Comparison of ENCODE assay signal across 8 cellular contexts in the genomic region with DNA sequence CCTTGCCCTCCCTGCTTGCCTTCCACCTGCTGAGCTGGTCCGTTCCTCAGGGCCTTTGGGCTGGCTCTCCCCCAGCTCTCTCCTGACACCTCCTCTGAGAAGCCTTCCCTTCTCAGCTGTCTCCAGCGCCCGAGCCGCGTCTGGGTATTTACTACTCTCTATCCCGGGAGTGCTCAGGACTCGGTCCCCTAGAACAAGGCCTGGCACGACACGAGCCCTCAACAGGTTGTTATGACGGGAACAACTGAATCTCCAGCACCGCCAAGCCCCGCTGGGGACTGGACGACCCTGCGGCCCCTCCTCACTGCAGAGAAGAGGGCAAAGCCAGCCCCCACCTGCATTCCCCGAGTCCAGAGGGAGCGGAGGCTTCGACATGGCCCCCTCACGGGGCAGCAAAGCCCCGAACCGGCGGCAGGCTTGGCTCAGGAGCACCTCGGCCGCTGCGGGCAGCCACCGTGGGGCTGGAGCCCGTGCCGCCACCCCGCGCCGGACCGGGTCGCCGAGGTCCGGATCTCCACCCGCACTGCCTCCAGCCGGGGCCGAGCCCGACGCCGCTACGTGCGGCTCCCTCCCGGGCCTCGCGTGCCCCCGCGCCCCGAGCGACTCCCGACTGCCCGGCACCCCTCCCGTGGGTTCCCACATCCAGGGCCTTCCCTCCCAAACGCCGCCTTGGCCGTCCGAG. TPM values are rescaled to one million over a fixed set of nuclear protein-coding genes. Genes with fewer than 3 reads are reported as not detected.
A peak's percentile ranks its signal among the peaks of the same experiment; 100 is the strongest.
DNase-seq lines count a peak whose midpoint lies in the region; ATAC-seq and TF ChIP-seq lines count a peak whose summit lies in the region.

No MANE protein-coding gene starts in this region.

- H3K27me3 ChIP-seq in CD8-positive, alpha-beta memory T cell (ENCODE audit: insufficient read depth, low read length, poor library complexity, severe bottlenecking), result no peaks in the 10 kb centered on the region
- H3K27me3 ChIP-seq in OCI-LY1 (ENCODE audit: insufficient read depth, low read length), result no peaks in the 10 kb centered on the region

- intact Hi-C loops in lower leg skin (cut with DNase I; ENCODE audit: low total_unique reads), result no loop called here

- no peaks in the 10 kb centered on the region for H3F3A ChIP-seq in OCI-LY1 (ENCODE audit: insufficient read depth, low read length)

- no peaks in the 10 kb centered on the region for H3K9me3 ChIP-seq in CD8-positive, alpha-beta memory T cell (ENCODE audit: low read length)
- H3K9me3 ChIP-seq in OCI-LY1 (ENCODE audit: low read length), result no peaks in the 10 kb centered on the region

- H3K79me2 ChIP-seq in OCI-LY1 (ENCODE audit: insufficient read depth, low read length), result 0 out of 2 replicates have a peak, but pooled peaks cover 3% of the 10 kb centered on the region

- peak overlapping the region; percentile 84 to 99 (median 97) for H3K4me3 Mint-ChIP-seq in CD8-positive, alpha-beta memory T cell
- peak overlapping the region; percentile 92 for H3K4me3 Mint-ChIP-seq in chondrocyte (ENCODE audit: unreplicated experiment)

- peak overlapping the region; percentile 69 for H3K4me3 ChIP-seq in CD8-positive, alpha-beta memory T cell (ENCODE audit: low read length)
- peak overlapping the region; percentile 92 for H3K4me3 ChIP-seq in OCI-LY1 (ENCODE audit: low read depth, low read length, poor library complexity, severe bottlenecking)
- peak overlapping the region; percentile 87 for H3K4me3 ChIP-seq in lower leg skin (ENCODE audit: low read depth, poor library complexity, severe bottlenecking)

- H3K27ac Mint-ChIP-seq in CD8-positive, alpha-beta memory T cell, result peak overlapping the region; percentile 23 to 96 (median 70)
- H3K27ac Mint-ChIP-seq in chondrocyte (ENCODE audit: unreplicated experiment), result peak overlapping the region; percentile 95

- WGBS in lower leg skin, 2 donors, result 0% methylated on average over 9 to 30 of the region's 56 CpGs

- peak in 2 of 5 donors; percentile 11 to 23 for DNase-seq in CD8-positive, alpha-beta memory T cell
- DNase-seq in chondrocyte (ENCODE audit: low spot score), result no peak
- peak in 1 of 2 donors; percentile 91 for DNase-seq in lower leg skin (ENCODE audit: low spot score in 2 of 2)
- no peak for DNase-seq in GDM1 (lab: John Stamatoyannopoulos, UW)
- DNase-seq in NCI-H187 treated with DMSO at 0.1 percent for 48 hours (lab: John Stamatoyannopoulos, UW), result no peak

- no peak for TF ChIP-seq POLR2A in lower leg skin (IDR thresholded peaks at IDR 0.05)

- no peak for TF ChIP-seq CTCF in OCI-LY1 (IDR thresholded peaks at IDR 0.05; ENCODE audit: low read length)
- TF ChIP-seq CTCF in chondrocyte (IDR thresholded peaks at IDR 0.05), result no peak
- TF ChIP-seq CTCF in lower leg skin (IDR thresholded peaks at IDR 0.05), result no peak

- H3K27ac ChIP-seq in CD8-positive, alpha-beta memory T cell (ENCODE audit: low read depth, low read length), result peak overlapping the region; percentile 64
- H3K27ac ChIP-seq in OCI-LY1 (ENCODE audit: low read depth, low read length, poor library complexity, severe bottlenecking) (peak overlapping the region; percentile 88), temporal lobe (ENCODE audit: low read depth, low read length) (peak overlapping the region; percentile 36)

- no peaks in the 10 kb centered on the region for H3K36me3 ChIP-seq in CD8-positive, alpha-beta memory T cell (ENCODE audit: insufficient read depth, low read length)
- peaks cover 20% of the 10 kb centered on the region; the same call in 1 of the 2 replicates for H3K36me3 ChIP-seq in OCI-LY1 (ENCODE audit: insufficient read depth, low read length)

- H3K4me2 ChIP-seq in OCI-LY1 (ENCODE audit: low read length), result peak overlapping the region; percentile 92

- CTCF ChIA-PET in CD8-positive, alpha-beta memory T cell (lab: Charles Lee), result interaction anchor here (1.3 to 2.0 kb wide), 6 partner anchors 8 to 45 kb away, joined by 3 to 13 read pairs (median 4); a partner anchor contains a TSS

- H4K20me1 ChIP-seq in OCI-LY1 (ENCODE audit: insufficient read depth, low read length), result no peaks in the 10 kb centered on the region

- no peaks in the 10 kb centered on the region for H3K27me3 Mint-ChIP-seq in CD8-positive, alpha-beta memory T cell
- H3K27me3 Mint-ChIP-seq in chondrocyte (ENCODE audit: low read depth), result no peaks in the 10 kb centered on the region

- POLR2A ChIA-PET in CD8-positive, alpha-beta memory T cell (lab: Charles Lee), result interaction anchor here (1.0 to 2.3 kb wide), 5 partner anchors 8 to 83 kb away, joined by 4 to 13 read pairs (median 7); a partner anchor contains a TSS

- peaks cover 34 to 60% (median 51%) of the 10 kb centered on the region in 3 donors for H3K4me1 Mint-ChIP-seq in CD8-positive, alpha-beta memory T cell
- H3K4me1 Mint-ChIP-seq in chondrocyte (ENCODE audit: low read depth), result peaks cover 40% of the 10 kb centered on the region

- H3K9me2 ChIP-seq in OCI-LY1 (ENCODE audit: low read depth, low read length), result no peaks in the 10 kb centered on the region

- H3K9me3 Mint-ChIP-seq in CD8-positive, alpha-beta memory T cell, result no peaks in the 10 kb centered on the region
- H3K9me3 Mint-ChIP-seq in chondrocyte (ENCODE audit: low read depth), result no peaks in the 10 kb centered on the region

- H3K4me1 ChIP-seq in CD8-positive, alpha-beta memory T cell (ENCODE audit: insufficient read depth, low read length), result peaks cover 17% of the 10 kb centered on the region
- peaks cover 51% of the 10 kb centered on the region for H3K4me1 ChIP-seq in OCI-LY1 (ENCODE audit: insufficient read depth, low read length, severe bottlenecking)

- peak overlapping the region; percentile 90 for H3K9ac ChIP-seq in OCI-LY1 (ENCODE audit: low read length)

- H3K36me3 Mint-ChIP-seq in CD8-positive, alpha-beta memory T cell, result peaks cover 0 to 8% (median 0%) of the 10 kb centered on the region in 3 donors
- H3K36me3 Mint-ChIP-seq in chondrocyte (ENCODE audit: low read depth), result no peaks in the 10 kb centered on the region

- ATAC-seq in GM21528 (IDR thresholded peaks at IDR 0.05; ENCODE audit: low FRiP score, unreplicated experiment), result peak; percentile 9

- no peak overlapping the region for H2AFZ ChIP-seq in OCI-LY1 (ENCODE audit: low read length)

RNA-seq across cellular contexts. Expression of a gene that starts 0.8 kb away (rescaled TPM):
- total RNA-seq in CD8-positive, alpha-beta memory T cell, result 10 to 100 TPM; 48.9 to 52.1 TPM
- polyA plus RNA-seq in CD8-positive, alpha-beta memory T cell, result 30.4 TPM
- total RNA-seq in chondrocyte, result 32.5 to 40.3 TPM (median 37.2 TPM) in 3 replicates
- total RNA-seq in lower leg skin, result 10 to 100 TPM; 57.3 to 87.5 (median 82.4) TPM
- 9.6 TPM for total RNA-seq in temporal lobe

RNA-seq across cellular contexts. Expression of a gene that starts 8.5 kb away (rescaled TPM):
- 100 to 1,000 TPM; 279 to 288 TPM for total RNA-seq in CD8-positive, alpha-beta memory T cell
- polyA plus RNA-seq in CD8-positive, alpha-beta memory T cell, result 12.0 TPM
- total RNA-seq in chondrocyte (14.6 to 29.0 TPM (median 15.1 TPM) in 3 replicates), lower leg skin (10 to 100 TPM in 3 of 4 donors, 1 to 10 TPM in 1; 5.8 to 19.6 (median 14.3) TPM), temporal lobe (15.0 TPM)

RNA-seq across cellular contexts. Expression of a gene that starts 39.2 kb away (rescaled TPM):
- total RNA-seq in CD8-positive, alpha-beta memory T cell, result 1 to 10 TPM; 1.4 to 1.7 TPM
- 4.7 TPM for polyA plus RNA-seq in CD8-positive, alpha-beta memory T cell
- total RNA-seq in chondrocyte (4.3 to 10.8 TPM (median 10.7 TPM) in 3 replicates), lower leg skin (10 to 100 TPM in 2 of 4 donors, 1 to 10 TPM in 2; 7.1 to 14.5 (median 9.2) TPM), temporal lobe (178 TPM)

Comparison
In these comparisons a context has a peak if more than half of its experiments do, and no peak if none do; other contexts are left out.
1. H3K27ac ChIP-seq: peak in every context shown above with its lines; median percentile 88 in OCI-LY1; 64 in CD8-positive, alpha-beta memory T cell; 36 in temporal lobe.
2. RNA of a gene that starts 39.2 kb away (total RNA-seq): 178 TPM in temporal lobe (single experiment); 4.3 to 10.8 TPM in chondrocyte, 7.1 to 14.5 TPM in lower leg skin and 1.4 to 1.7 TPM in CD8-positive, alpha-beta memory T cell; every median in the first group is over 10 times any median in the second.
3. Peak in every context shown above with its lines, with median percentiles within 50 percentile points of each other: H3K4me3 ChIP-seq.